Comparison of ENCODE assay signal across 28 cellular contexts in the genomic region with DNA sequence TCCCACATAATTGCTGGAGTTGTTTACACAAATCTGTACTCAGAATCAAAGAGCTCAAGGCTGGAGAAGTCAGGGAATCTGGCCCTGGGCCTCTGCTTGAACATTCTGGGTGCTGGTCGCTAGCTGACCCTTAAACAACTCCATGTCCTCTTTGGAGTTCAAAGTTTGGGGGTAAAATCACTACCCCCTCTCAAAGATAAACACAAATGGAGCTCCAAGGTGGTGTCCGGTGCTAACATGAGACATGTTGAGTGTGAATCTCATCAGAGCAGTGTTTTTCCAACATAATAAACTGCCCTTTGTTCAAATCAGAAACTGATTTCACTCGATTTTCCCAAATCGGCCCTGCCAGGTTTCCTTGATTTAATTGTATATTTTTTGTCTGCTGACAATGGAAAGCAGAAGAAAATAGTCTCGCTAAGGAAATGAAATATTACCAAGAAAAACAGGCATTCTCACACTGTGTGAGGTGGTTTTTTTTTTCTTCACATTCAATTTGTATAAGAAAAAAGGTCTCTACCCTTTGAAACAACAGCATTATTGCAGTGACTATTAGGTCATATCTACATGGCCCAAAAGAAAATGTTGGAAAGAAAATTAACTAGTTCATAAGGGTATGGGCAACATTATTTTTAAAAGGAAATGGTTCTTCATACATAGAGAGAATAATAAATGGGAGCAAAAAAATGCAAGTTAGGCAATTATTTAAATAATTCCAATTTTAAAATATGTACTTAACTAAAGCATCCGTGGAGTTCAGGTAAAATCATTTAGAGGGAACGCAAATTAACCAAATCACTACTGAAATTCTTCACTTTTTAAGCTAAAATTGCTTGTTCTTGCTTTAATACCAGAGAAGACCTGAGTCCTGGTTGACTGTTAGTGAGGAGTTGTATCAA. TPM values are rescaled to one million over a fixed set of nuclear protein-coding genes. Genes with fewer than 3 reads are reported as not detected.
DNase-seq lines count a peak whose midpoint lies in the region; ATAC-seq, FAIRE-seq and TF ChIP-seq lines count a peak whose summit lies in the region.
"Had no signal": no experiment of that assay in that cellular context is flagged by ENCODE, and none has a peak within 500 bp of the region (broad histone marks: within the 10 kb centered on the region; RNA-seq: fewer than 3 reads in every experiment).

No MANE protein-coding gene starts in this region.

- H2AFZ ChIP-seq in hepatocyte (no peak overlapping the region), osteoblast (ENCODE audit: low read length) (peak overlapping the region; percentile 23)

- no peaks in the 10 kb centered on the region for H3K36me3 ChIP-seq in SJCRH30
- no peaks in the 10 kb centered on the region for H3K36me3 ChIP-seq in hepatocyte (replicated peaks; ENCODE audit: insufficient read depth, low read depth)
- H3K36me3 ChIP-seq in osteoblast (ENCODE audit: insufficient read depth, low read length) = no peaks in the 10 kb centered on the region
- H3K36me3 ChIP-seq: adrenal gland, BLaER1, breast epithelium, WERI-Rb-1 had no signal

- ATAC-seq in A549 (no peak), GM18861 (IDR thresholded peaks at IDR 0.05; ENCODE audit: unreplicated experiment) (no peak)
- ATAC-seq: natural killer cell treated with Interleukin-12 subunit alpha and Interleukin-12 subunit beta and Interleukin-15 and Interleukin-18, amount 100 ng/mL, for 72 hours; stimulated activated naive CD8-positive, alpha-beta T cell treated with anti-CD3 and anti-CD28 coated beads, Interleukin-15, Interleukin-2, amounts not matched to agents 100 U/mL and 50 U/mL, for 24 hours; T-helper 17 cell had no signal

- H3K27me3 ChIP-seq in SJCRH30 = no peaks in the 10 kb centered on the region
- no peaks in the 10 kb centered on the region for H3K27me3 ChIP-seq in hepatocyte
- no peaks in the 10 kb centered on the region for H3K27me3 ChIP-seq in osteoblast (ENCODE audit: insufficient read depth, low read length)
- H3K27me3 ChIP-seq: adrenal gland, BLaER1, breast epithelium had no signal

- FAIRE-seq in A549 (lab: Jason Lieb, UNC) = no peak
- FAIRE-seq: urothelium cell line had no signal

- H4K20me1 ChIP-seq in hepatocyte (ENCODE audit: insufficient read depth, poor library complexity, severe bottlenecking) (no peaks in the 10 kb centered on the region), osteoblast (ENCODE audit: insufficient read depth, low read length) (no peaks in the 10 kb centered on the region)
- H4K20me1 ChIP-seq: BLaER1 had no signal

- TF ChIP-seq CTCF in A549 (IDR thresholded peaks at IDR 0.05) (no peak), hepatocyte (IDR thresholded peaks at IDR 0.05; ENCODE audit: poor library complexity) (no peak), osteoblast (IDR thresholded peaks at IDR 0.05; ENCODE audit: extremely low read depth, low read depth, low read length) (no peak), MCF 10A (IDR thresholded peaks at IDR 0.05; ENCODE audit: unreplicated experiment) (no peak)

- H3K9me3 ChIP-seq in A549 (no peaks in the 10 kb centered on the region), SJCRH30 (replicated peaks) (no peaks in the 10 kb centered on the region), hepatocyte (ENCODE audit: low read depth) (no peaks in the 10 kb centered on the region), osteoblast (ENCODE audit: low read depth, low read length) (no peaks in the 10 kb centered on the region)
- H3K9me3 ChIP-seq: adrenal gland, BLaER1, breast epithelium, Caco-2 had no signal

- H3K27ac Mint-ChIP-seq in MCF 10A (ENCODE audit: low read depth, unreplicated experiment) = no peak overlapping the region
- H3K27ac Mint-ChIP-seq: memory B cell; natural killer cell treated with Interleukin-12 subunit alpha and Interleukin-12 subunit beta and Interleukin-15 and Interleukin-18, amount 100 ng/mL, for 72 hours; T-helper 17 cell had no signal

- H3K27me3 Mint-ChIP-seq in MCF 10A (ENCODE audit: insufficient read depth, unreplicated experiment) = no peaks in the 10 kb centered on the region

- no TSS peak for BruUV-seq in MCF 10A (replicated peaks; lab: Mats Ljungman, UMichigan)

- no peak for TF ChIP-seq EP300 in A549 (IDR thresholded peaks at IDR 0.05)

- 68% methylated on average over 7 of the region's 7 CpGs for WGBS in A549 (ENCODE audit: missing lambda C conversion rate)
- WGBS in hepatocyte (ENCODE audit: low lambda C conversion rate, missing lambda C conversion rate) = 81% methylated on average over 7 of the region's 7 CpGs

- H3K4me2 ChIP-seq in A549 (peak overlapping the region; percentile 85), hepatocyte (peak overlapping the region; percentile 44), osteoblast (ENCODE audit: insufficient read depth, low read length) (no peak overlapping the region)
- H3K4me2 ChIP-seq: BLaER1 had no signal

- no peaks in the 10 kb centered on the region for H3K9me2 ChIP-seq in hepatocyte (replicated peaks; ENCODE audit: insufficient read depth)

- peaks cover 28% of the 10 kb centered on the region for H3K4me1 Mint-ChIP-seq in MCF 10A (ENCODE audit: insufficient read depth, unreplicated experiment)

- H3K27ac ChIP-seq in A549 (peak overlapping the region; percentile 80 to 88), SJCRH30 (peak overlapping the region; percentile 95), hepatocyte (peak overlapping the region; percentile 35), osteoblast (ENCODE audit: low read depth, low read length) (no peak overlapping the region)
- H3K27ac ChIP-seq: adrenal gland, BLaER1, breast epithelium, skin epidermis, WERI-Rb-1 had no signal

- CTCF ChIA-PET in A549 (lab: Yijun Ruan, JAX) (interaction anchor here (0.8 to 5.7 kb wide), 7 partner anchors 9 to 643 kb away, joined by 3 to 79 read pairs (median 7); partner anchors contain the start of gene MET), MCF 10A (lab: Yijun Ruan, JAX) (interaction anchor here (0.5 to 10.0 kb wide), 6 partner anchors 50 to 212 kb away, joined by 3 to 205 read pairs (median 4); partner anchors contain the start of gene MET)

- no peak overlapping the region for H3K4me3 ChIP-seq in A549
- H3K4me3 ChIP-seq in SJCRH30 = no peak overlapping the region
- H3K4me3 ChIP-seq in hepatocyte = no peak overlapping the region
- no peak overlapping the region for H3K4me3 ChIP-seq in osteoblast (ENCODE audit: insufficient read depth, low read length)
- H3K4me3 ChIP-seq: adrenal gland, BLaER1, breast epithelium, skin epidermis had no signal

- TF ChIP-seq POLR2A in A549 (IDR thresholded peaks at IDR 0.05; ENCODE audit: low read length) = no peak

- POLR2A ChIA-PET in A549 (lab: Yijun Ruan, JAX) (interaction anchor here (1.2 to 1.5 kb wide), 2 partner anchors 135 to 280 kb away, joined by 4 to 6 read pairs; partner anchors contain the start of gene MET), MCF 10A (lab: Yijun Ruan, JAX) (interaction anchor here (0.6 to 1.2 kb wide), 4 partner anchors 69 to 571 kb away, joined by 3 to 7 read pairs (median 4); no protein-coding TSS in a partner anchor)

- H3K4me1 ChIP-seq in A549 = peaks cover 83% of the 10 kb centered on the region
- H3K4me1 ChIP-seq in SJCRH30 = peaks cover 63% of the 10 kb centered on the region
- peaks cover 40% of the 10 kb centered on the region for H3K4me1 ChIP-seq in hepatocyte (ENCODE audit: insufficient read depth)
- peaks cover 37% of the 10 kb centered on the region for H3K4me1 ChIP-seq in osteoblast (ENCODE audit: insufficient read depth, low read length)
- H3K4me1 ChIP-seq: adrenal gland, BLaER1 had no signal

- DNase-seq in A549 (ENCODE audit: low read depth in 1 of 2, low spot score in 1 of 2) (no peak), SJCRH30 (peak in 1 of 2 experiments; percentile 60), hepatocyte (ENCODE audit: low spot score) (no peak), osteoblast (ENCODE audit: insufficient read length, low spot score, missing footprints) (no peak), cortex of kidney (lab: John Stamatoyannopoulos, UW) (no peak), MCF 10A (ENCODE audit: unreplicated experiment) (no peak), HUDEP-2 (lab: John Stamatoyannopoulos, UW; ENCODE audit: unreplicated experiment in 76 of 76) (no peak)
- DNase-seq: activated CD4-positive, alpha-beta T cell treated with anti-CD3 and anti-CD28 coated beads, Interleukin-2, amount 50 U/mL, for 4 hours; activated effector memory CD4-positive, alpha-beta T cell treated with anti-CD3 and anti-CD28 coated beads, Interleukin-2, amount 50 U/mL, for 16 hours; adrenal gland; EL; foreskin fibroblast; islet precursor cell; KBM-7; NCI-H187 treated with DMSO at 0.1 percent for 48 hours; NCI-H82; stimulated activated CD4-positive, alpha-beta T cell treated with anti-CD3 and anti-CD28 coated beads, Interleukin-2, amount 100 ng/mL, for 24 hours; stimulated activated naive CD8-positive, alpha-beta T cell treated with anti-CD3 and anti-CD28 coated beads, Interleukin-15, Interleukin-2, amounts not matched to agents 100 U/mL and 50 U/mL, for 24 hours; T-helper 17 cell; WERI-Rb-1 had no signal

- H3K9me3 Mint-ChIP-seq in MCF 10A (ENCODE audit: unreplicated experiment) = no peaks in the 10 kb centered on the region
- H3K9me3 Mint-ChIP-seq: memory B cell; natural killer cell treated with Interleukin-12 subunit alpha and Interleukin-12 subunit beta and Interleukin-15 and Interleukin-18, amount 100 ng/mL, for 72 hours had no signal

- intact Hi-C loops in MCF 10A (cut with micrococcal nuclease) = loop anchor here (5.0 kb wide), 1 partner anchor 279 kb away; the partner anchor contains the start of gene CAV1

- H3K4me3 Mint-ChIP-seq in MCF 10A (ENCODE audit: unreplicated experiment) = no peak overlapping the region
- H3K4me3 Mint-ChIP-seq: memory B cell; natural killer cell treated with Interleukin-12 subunit alpha and Interleukin-12 subunit beta and Interleukin-15 and Interleukin-18, amount 100 ng/mL, for 72 hours; T-helper 17 cell had no signal

- H3K79me2 ChIP-seq in hepatocyte (no peaks in the 10 kb centered on the region), osteoblast (ENCODE audit: insufficient read depth, low read length) (no peaks in the 10 kb centered on the region)

- H3K36me3 Mint-ChIP-seq in MCF 10A (ENCODE audit: insufficient read depth, unreplicated experiment) = no peaks in the 10 kb centered on the region
- H3K36me3 Mint-ChIP-seq: memory B cell; natural killer cell treated with Interleukin-12 subunit alpha and Interleukin-12 subunit beta and Interleukin-15 and Interleukin-18, amount 100 ng/mL, for 72 hours had no signal

- TF ChIP-seq RAD21 in A549 (conservative IDR thresholded peaks at IDR 0.05 in 1 of 2, IDR thresholded peaks at IDR 0.05 in 1 of 2) = no peak

TF ChIP-seq in A549, 52 proteins besides CTCF, POLR2A, EP300 and RAD21 (continues in another document):
- TF ChIP-seq MAFK (IDR thresholded peaks at IDR 0.05; ENCODE audit: partially characterized antibody) (peak; percentile 56), EHF (CRISPR knock-in tag; IDR thresholded peaks at IDR 0.05) (no peak)

RNA-seq across cellular contexts. Expression of gene CAPZA2, which starts 56.1 kb away (rescaled TPM):
- polyA plus RNA-seq in A549 (2011; rRNA removed) = 144 and 213 TPM in 2 replicates
- polyA plus RNA-seq in A549 (2012; cell fraction: cytosol; rRNA removed) = 29.9 and 30.0 TPM in 2 replicates
- polyA plus RNA-seq in A549 (2012; cell fraction: nucleus; rRNA removed) = 7.2 and 11.9 TPM in 2 replicates
- polyA plus RNA-seq in A549 (2017; fragmentation: RNase III; extraction: RNeasy Plus Mini Kit Qiagen cat#74134 plus additional on column Dnase treatment) = 144 to 151 TPM (median 151 TPM) in 3 replicates
- 34.0 and 38.8 TPM in 2 replicates for polyA minus RNA-seq in A549 (2011; rRNA and poly(A)+ RNA removed)
- total RNA-seq in SJCRH30 (2014; rRNA removed; shearing (Covaris generic)) = 167 and 188 TPM in 2 replicates
- 143 and 154 TPM in 2 replicates for total RNA-seq in hepatocyte
- 141 and 151 TPM in 2 replicates for polyA plus RNA-seq in hepatocyte
- 159 and 173 TPM in 2 replicates for total RNA-seq in osteoblast
- total RNA-seq in MCF 10A (2022) = 173 and 210 TPM in 2 replicates
